ENCODE assay signal across 8 cellular contexts in genomic region chr18:32092422-32093105, GRCh38. TPM values are rescaled to one million over a fixed set of nuclear protein-coding genes. Genes with fewer than 3 reads are reported as not detected.
A peak's percentile ranks its signal among the peaks of the same experiment; 100 is the strongest.
DNase-seq lines count a peak whose midpoint lies in the region; TF ChIP-seq lines count a peak whose summit lies in the region.

No MANE protein-coding gene starts in this region.

- H3K27me3 ChIP-seq in SJSA1 (replicated peaks): no peaks in the 10 kb centered on the region
- no peaks in the 10 kb centered on the region for H3K27me3 ChIP-seq in suprapubic skin

- TF ChIP-seq POLR2A in suprapubic skin (IDR thresholded peaks at IDR 0.05): peak in 1 of 2 donors; percentile 48

- no peak for TF ChIP-seq CTCF in HFF-Myc (IDR thresholded peaks at IDR 0.05; ENCODE audit: low read depth, low read length, missing control alignments)
- TF ChIP-seq CTCF in suprapubic skin (IDR thresholded peaks at IDR 0.05): no peak

- H3K9me3 ChIP-seq in SJSA1 (replicated peaks) (no peaks in the 10 kb centered on the region), suprapubic skin (no peaks in the 10 kb centered on the region)

- TF ChIP-seq EP300 in suprapubic skin (IDR thresholded peaks at IDR 0.05): no peak

- peaks cover 43% of the 10 kb centered on the region for H3K36me3 Mint-ChIP-seq in activated naive CD4-positive, alpha-beta T cell treated with anti-CD3 and anti-CD28 coated beads, Interleukin-2, amount 10 ng/mL, durations not matched to agents 7 days and 5 days

- H3K4me3 Mint-ChIP-seq in activated naive CD4-positive, alpha-beta T cell treated with anti-CD3 and anti-CD28 coated beads, Interleukin-2, amount 10 ng/mL, durations not matched to agents 7 days and 5 days: peak overlapping the region; percentile 99

- H3K4me1 Mint-ChIP-seq in activated naive CD4-positive, alpha-beta T cell treated with anti-CD3 and anti-CD28 coated beads, Interleukin-2, amount 10 ng/mL, durations not matched to agents 7 days and 5 days: peaks cover 46% of the 10 kb centered on the region

- peak overlapping the region; percentile 88 for H3K4me3 ChIP-seq in HFF-Myc (replicated peaks; ENCODE audit: low read depth, low read length)
- peak overlapping the region; percentile 89 for H3K4me3 ChIP-seq in SJSA1
- H3K4me3 ChIP-seq in suprapubic skin: peak overlapping the region; percentile 99

- CTCF ChIA-PET in activated naive CD4-positive, alpha-beta T cell treated with anti-CD3 and anti-CD28 coated beads, Interleukin-2, amount 10 ng/mL, durations not matched to agents 7 days and 5 days (lab: Charles Lee): interaction anchor here (0.6 to 3.3 kb wide), 4 partner anchors 20 to 242 kb away, joined by 3 to 10 read pairs (median 4); partner anchors contain the start of gene RNF125

- H3K27ac ChIP-seq in SJSA1 (peak overlapping the region; percentile 92), suprapubic skin (peak overlapping the region; percentile 100)

- H3K36me3 ChIP-seq in SJSA1 (peaks cover 40% of the 10 kb centered on the region), suprapubic skin (no peaks in the 10 kb centered on the region)

- H3K27ac Mint-ChIP-seq in activated naive CD4-positive, alpha-beta T cell treated with anti-CD3 and anti-CD28 coated beads, Interleukin-2, amount 10 ng/mL, durations not matched to agents 7 days and 5 days: peak overlapping the region; percentile 98

- H3K27me3 Mint-ChIP-seq in activated naive CD4-positive, alpha-beta T cell treated with anti-CD3 and anti-CD28 coated beads, Interleukin-2, amount 10 ng/mL, durations not matched to agents 7 days and 5 days: no peaks in the 10 kb centered on the region

- no peaks in the 10 kb centered on the region for H3K9me3 Mint-ChIP-seq in activated naive CD4-positive, alpha-beta T cell treated with anti-CD3 and anti-CD28 coated beads, Interleukin-2, amount 10 ng/mL, durations not matched to agents 7 days and 5 days

- WGBS in suprapubic skin: under 1% methylated on average over 48 of the region's 77 CpGs

- DNase-seq in GM04503 (ENCODE audit: low read depth) (peak; percentile 64), HFF-Myc (ENCODE audit: extremely low read depth, low read depth) (peak; percentile 77), MV-4-11 (lab: John Stamatoyannopoulos, UW) (peak; percentile 96), SJSA1 (ENCODE audit: low read depth in 1 of 2, low spot score in 2 of 2) (peak; percentile 94 to 99), germinal center (ENCODE audit: low spot score) (peak; percentile 99), nucleus accumbens (lab: John Stamatoyannopoulos, UW) (peak; percentile 84 to 100 (median 98)), suprapubic skin (ENCODE audit: low spot score in 2 of 2) (peak; percentile 99 to 100)
- DNase-seq in activated naive CD4-positive, alpha-beta T cell treated with anti-CD3 and anti-CD28 coated beads, Interleukin-2, amount 10 ng/mL, durations not matched to agents 7 days and 5 days: peak; percentile 100

- H3K4me1 ChIP-seq in SJSA1 (replicated peaks): peaks cover 3% of the 10 kb centered on the region
- peaks cover 43% of the 10 kb centered on the region for H3K4me1 ChIP-seq in suprapubic skin

RNA-seq across cellular contexts. Expression of gene RNF138, which starts 0.9 kb away (rescaled TPM):
- 33.4 and 56.7 TPM in 2 replicates for total RNA-seq in SJSA1 (2014; rRNA removed; shearing (Covaris generic))
- total RNA-seq in suprapubic skin: 10 to 100 TPM; 14.4 to 28.6 (median 19.5) TPM

Comparison
In these comparisons a context has a peak if more than half of its experiments do, and no peak if none do; other contexts are left out.
1. Peak in every context shown above with its lines: DNase-seq, H3K4me3 ChIP-seq and H3K27ac ChIP-seq.